In genomic region chrX:107574054-107574683, GRCh38 we compare ENCODE assay signal across 12 cellular contexts. TPM values are rescaled to one million over a fixed set of nuclear protein-coding genes. Genes with fewer than 3 reads are reported as not detected.
DNase-seq lines count a peak whose midpoint lies in the region; ATAC-seq and TF ChIP-seq lines count a peak whose summit lies in the region.
"Had no signal": no experiment of that assay in that cellular context is flagged by ENCODE, and none has a peak within 500 bp of the region (broad histone marks: within the 10 kb centered on the region; RNA-seq: fewer than 3 reads in every experiment).

No MANE protein-coding gene starts in this region.

- in situ Hi-C loops in Caki2 (cut with HindIII; ENCODE audit: low pct_unique_long_range_greater_than_20kb, low sequenced_read_pairs) = no loop called here
- in situ Hi-C loops in GM13976 (cut with MboI; ENCODE audit: low sequenced_read_pairs, unreplicated experiment) = no loop called here

- no peaks in the 10 kb centered on the region for H3K36me3 ChIP-seq in body of pancreas (replicated peaks in 1 of 2; ENCODE audit: insufficient read depth in 1 of 2, low read depth in 2 of 2)
- no peaks in the 10 kb centered on the region for H3K36me3 ChIP-seq in left lung

- peak overlapping the region; percentile 2 to 64 (median 29) for H3K27ac ChIP-seq in body of pancreas
- H3K27ac ChIP-seq in left lung = no peak overlapping the region
- H3K27ac ChIP-seq: KMS-11 had no signal

- 67 to 73% methylated on average over 3 of the region's 3 CpGs for whole genome bisulfite sequencing in body of pancreas, 2 donors

- peaks cover 7% of the 10 kb centered on the region for H3K4me1 ChIP-seq in body of pancreas
- H3K4me1 ChIP-seq in left lung = no peaks in the 10 kb centered on the region

- TF ChIP-seq CTCF in body of pancreas (IDR thresholded peaks at IDR 0.05) (no peak), left lung (IDR thresholded peaks at IDR 0.05) (no peak), GM13976 (IDR thresholded peaks at IDR 0.05; ENCODE audit: borderline replicate concordance, control extremely low read depth, extremely low read depth, insufficient read depth, missing control alignments) (no peak)

- H3K27me3 ChIP-seq in body of pancreas (no peaks in the 10 kb centered on the region), left lung (no peaks in the 10 kb centered on the region)

- intact Hi-C loops in body of pancreas (cut with DNase I) (no loop called here), left lung (cut with DNase I) (no loop called here)

- H3K4me3 ChIP-seq in body of pancreas (no peak overlapping the region), left lung (no peak overlapping the region)
- H3K4me3 ChIP-seq: GM23338 had no signal

- ATAC-seq in body of pancreas (peak; percentile 69), left lung (peak; percentile 27), HG02798 (IDR thresholded peaks at IDR 0.05; ENCODE audit: poor library complexity, unreplicated experiment) (no peak), HG02840 (IDR thresholded peaks at IDR 0.05; ENCODE audit: low FRiP score, unreplicated experiment) (no peak)
- ATAC-seq: GM23338 had no signal

- DNase-seq in Caki2 (ENCODE audit: low read depth) = peak; percentile 11
- DNase-seq in HuH-7 (ENCODE audit: low spot score) = peak; percentile 19
- peak in 2 of 4 donors; percentile 21 to 29 for DNase-seq in body of pancreas
- DNase-seq in left lung = no peak
- DNase-seq in GM13976 (ENCODE audit: low spot score) = no peak
- no peak for DNase-seq in activated effector memory CD4-positive, alpha-beta T cell treated with Interleukin-2 at 50 U/mL for 16 hours
- DNase-seq: activated naive CD8-positive, alpha-beta T cell treated with anti-CD3 and anti-CD28 coated beads, Interleukin-2, amount 10 ng/mL, durations not matched to agents 7 days and 5 days; C1 segment of cervical spinal cord had no signal

- no peaks in the 10 kb centered on the region for H3K9me3 ChIP-seq in body of pancreas
- no peaks in the 10 kb centered on the region for H3K9me3 ChIP-seq in left lung

- TF ChIP-seq POLR2A in body of pancreas (IDR thresholded peaks at IDR 0.05) = no peak

RNA-seq across cellular contexts. Expression of gene PRPS1, which starts 54.1 kb away (rescaled TPM):
- 63.9 and 89.5 TPM in 2 replicates for total RNA-seq in Caki2 (2014; rRNA removed; shearing (Covaris generic); ENCODE audit: low replicate concordance)
- total RNA-seq in body of pancreas = 10 to 100 TPM in 1 of 2 donors, 1 to 10 TPM in 1; 6.5 to 18.1 TPM
- total RNA-seq in left lung = 10 to 100 TPM; 29.4 to 36.2 TPM

Comparison
In these comparisons a context has a peak if more than half of its experiments do, and no peak if none do; other contexts are left out.
1. DNase-seq: peak in Caki2 (single experiment) and HuH-7 (single experiment); none in left lung (0 of 2), GM13976 (single experiment) and activated effector memory CD4-positive, alpha-beta T cell treated with Interleukin-2 at 50 U/mL for 16 hours (single experiment).
2. ATAC-seq: peak in body of pancreas (single experiment) and left lung (single experiment); none in HG02798 (single experiment) and HG02840 (single experiment).
3. H3K27ac ChIP-seq: peak in body of pancreas (4 of 4); none in left lung (0 of 2).